Comparison of ENCODE assay signal across 1 cellular context in genomic region chr1:42961560-42962091, GRCh38.
TF ChIP-seq lines count a peak whose summit lies in the region.

No MANE protein-coding gene starts in this region.

TF ChIP-seq in GM23338, 12 proteins besides CTCF, POLR2A, EP300 and RAD21 (continued from another document):
- TF ChIP-seq ETS1 (IDR thresholded peaks at IDR 0.05): no peak
- TF ChIP-seq JUNB (IDR thresholded peaks at IDR 0.05; ENCODE audit: unreplicated experiment): no peak
- no peak for TF ChIP-seq ZNF331 (CRISPR knock-in tag; IDR thresholded peaks at IDR 0.05; ENCODE audit: low read depth)
- TF ChIP-seq EZH2 (IDR thresholded peaks at IDR 0.05; ENCODE audit: low read depth, unreplicated experiment): no peak
- TF ChIP-seq NANOG (IDR thresholded peaks at IDR 0.05; ENCODE audit: borderline replicate concordance): no peak
- no peak for TF ChIP-seq REST (IDR thresholded peaks at IDR 0.05; ENCODE audit: unreplicated experiment)
- no peak for TF ChIP-seq CREB1 (CRISPR knock-in tag; IDR thresholded peaks at IDR 0.05; ENCODE audit: low read depth)
- no peak for TF ChIP-seq POLR2AphosphoS5 (IDR thresholded peaks at IDR 0.05; ENCODE audit: low read depth)
- no peak for TF ChIP-seq ZNF114 (CRISPR knock-in tag; IDR thresholded peaks at IDR 0.05)
